In genomic region chr9:129548571-129549135, GRCh38 we compare ENCODE assay signal across 10 cellular contexts.
A peak's percentile ranks its signal among the peaks of the same experiment; 100 is the strongest.
DNase-seq lines count a peak whose midpoint lies in the region; ATAC-seq and TF ChIP-seq lines count a peak whose summit lies in the region.
"Had no signal": no experiment of that assay in that cellular context is flagged by ENCODE, and none has a peak within 500 bp of the region (broad histone marks: within the 10 kb centered on the region; RNA-seq: fewer than 3 reads in every experiment).

No MANE protein-coding gene starts in this region.

- H3K4me1 ChIP-seq in esophagus muscularis mucosa, result peaks cover 24 to 26% (median 25%) of the 10 kb centered on the region in 4 donors
- peaks cover 12% of the 10 kb centered on the region for H3K4me1 ChIP-seq in stomach smooth muscle (ENCODE audit: control insufficient read depth, insufficient read depth, low read length)

- in situ Hi-C loops in GM13977 (cut with MboI; ENCODE audit: low pct_unique_long_range_greater_than_20kb, low sequenced_read_pairs, unreplicated experiment), result no loop called here

- H3K27ac ChIP-seq in esophagus muscularis mucosa (replicated peaks in 1 of 4), result peak overlapping the region; percentile 71 to 84 (median 74)
- H3K27ac ChIP-seq in stomach smooth muscle (ENCODE audit: low read length), result peak overlapping the region; percentile 53

- no peak for ATAC-seq in HG02981 (IDR thresholded peaks at IDR 0.05; ENCODE audit: unreplicated experiment)

- H3K9me3 ChIP-seq in esophagus muscularis mucosa (no peaks in the 10 kb centered on the region), stomach smooth muscle (ENCODE audit: control insufficient read depth in 2 of 2, low read length in 2 of 2) (no peaks in the 10 kb centered on the region)

- no peak for TF ChIP-seq EP300 in esophagus muscularis mucosa (IDR thresholded peaks at IDR 0.05)

- no peak overlapping the region for H3K4me3 ChIP-seq in esophagus muscularis mucosa
- H3K4me3 ChIP-seq in stomach smooth muscle (ENCODE audit: low read length in 2 of 2), result no peak overlapping the region

- no peak for TF ChIP-seq POLR2A in esophagus muscularis mucosa (IDR thresholded peaks at IDR 0.05; ENCODE audit: low read depth)

- H3K36me3 ChIP-seq in esophagus muscularis mucosa, result no peaks in the 10 kb centered on the region
- H3K36me3 ChIP-seq in stomach smooth muscle (ENCODE audit: control insufficient read depth in 2 of 2, insufficient read depth in 2 of 2, low read length in 2 of 2), result no peaks in the 10 kb centered on the region

- DNase-seq in GM20000 (ENCODE audit: low spot score) (peak; percentile 8), esophagus muscularis mucosa (ENCODE audit: extremely low spot score) (no peak), medulla oblongata (ENCODE audit: extremely low spot score) (peak; percentile 52), GM13977 (ENCODE audit: low spot score) (no peak), HT-29 (ENCODE audit: low spot score) (no peak)
- DNase-seq in stimulated activated CD4-positive, alpha-beta T cell treated with anti-CD3 and anti-CD28 coated beads, Interleukin-2, amount 100 ng/mL, for 24 hours, result no peak
- DNase-seq: activated naive CD8-positive, alpha-beta T cell treated with anti-CD3 and anti-CD28 coated beads, Interleukin-2, amount 10 ng/mL, durations not matched to agents 7 days and 5 days; stimulated activated naive CD8-positive, alpha-beta T cell treated with anti-CD3 and anti-CD28 coated beads, Interleukin-15, amount 100 ng/mL, for 72 hours had no signal

- intact Hi-C loops in esophagus muscularis mucosa (cut with DNase I), result loop anchor here (5.0 kb wide), 1 partner anchor 46 kb away; no protein-coding TSS in a partner anchor

- no peak for TF ChIP-seq CTCF in GM20000 (IDR thresholded peaks at IDR 0.05; ENCODE audit: extremely low read depth, missing control alignments)
- TF ChIP-seq CTCF in esophagus muscularis mucosa (IDR thresholded peaks at IDR 0.05), result no peak
- TF ChIP-seq CTCF in GM13977 (IDR thresholded peaks at IDR 0.05; ENCODE audit: extremely low read depth, insufficient read depth, missing control alignments), result no peak

- no peak overlapping the region for H3K9ac ChIP-seq in stomach smooth muscle (ENCODE audit: low read length in 2 of 2)

- 67% methylated on average over 11 of the region's 11 CpGs for WGBS in esophagus muscularis mucosa

- no peaks in the 10 kb centered on the region for H3K27me3 ChIP-seq in esophagus muscularis mucosa
- no peaks in the 10 kb centered on the region for H3K27me3 ChIP-seq in stomach smooth muscle (ENCODE audit: control insufficient read depth in 1 of 2, insufficient read depth in 2 of 2, low read length in 2 of 2)

Comparison
In these comparisons a context has a peak if more than half of its experiments do, and no peak if none do; other contexts are left out.
1. DNase-seq: peak in GM20000 (single experiment) and medulla oblongata (single experiment); none in esophagus muscularis mucosa (single experiment), GM13977 (single experiment), stimulated activated CD4-positive, alpha-beta T cell treated with anti-CD3 and anti-CD28 coated beads, Interleukin-2, amount 100 ng/mL, for 24 hours (0 of 2) and HT-29 (single experiment).